Comparison of ENCODE assay signal across 8 cellular contexts in genomic region chr11:77473801-77474508, GRCh38. TPM values are rescaled to one million over a fixed set of nuclear protein-coding genes. Genes with fewer than 3 reads are reported as not detected.
A peak's percentile ranks its signal among the peaks of the same experiment; 100 is the strongest.
DNase-seq lines count a peak whose midpoint lies in the region; ATAC-seq and TF ChIP-seq lines count a peak whose summit lies in the region.

TSS of gene PAK1 (minus strand) at chr11:77474094. CDS start at chr11:77392520, 81,574 bp downstream.

- H3K36me3 ChIP-seq in Karpas-422 (ENCODE audit: insufficient read depth, low read length) = no peaks in the 10 kb centered on the region

- H3K9me2 ChIP-seq in Karpas-422 (replicated peaks; ENCODE audit: insufficient read depth, low read length) = no peaks in the 10 kb centered on the region

- H3K9me3 Mint-ChIP-seq in neural crest cell = no peaks in the 10 kb centered on the region
- no peaks in the 10 kb centered on the region for H3K9me3 Mint-ChIP-seq in stimulated activated naive CD8-positive, alpha-beta T cell treated with anti-CD3 and anti-CD28 coated beads, Interleukin-15, amount 100 ng/mL, for 72 hours

- peak within 1 kb of the TSS; percentile 88 for H3K4me3 Mint-ChIP-seq in neural crest cell
- H3K4me3 Mint-ChIP-seq in stimulated activated naive CD8-positive, alpha-beta T cell treated with anti-CD3 and anti-CD28 coated beads, Interleukin-15, amount 100 ng/mL, for 72 hours = peak within 1 kb of the TSS; percentile 89 to 92

- no peaks in the 10 kb centered on the region for H3K9me3 ChIP-seq in Karpas-422 (ENCODE audit: low read length)

- peak within 1 kb of the TSS; percentile 56 for H3K4me2 ChIP-seq in Karpas-422 (ENCODE audit: low read depth, low read length, poor library complexity, severe bottlenecking)

- ATAC-seq in GM21786 (IDR thresholded peaks at IDR 0.05; ENCODE audit: unreplicated experiment) = peak; percentile 44
- peak; percentile 84 for ATAC-seq in stimulated activated naive CD8-positive, alpha-beta T cell treated with anti-CD3 and anti-CD28 coated beads, Interleukin-15, amount 100 ng/mL, for 72 hours

- peaks cover 29% of the 10 kb centered on the region for H3K27me3 Mint-ChIP-seq in neural crest cell (ENCODE audit: low read depth)
- no peaks in the 10 kb centered on the region for H3K27me3 Mint-ChIP-seq in stimulated activated naive CD8-positive, alpha-beta T cell treated with anti-CD3 and anti-CD28 coated beads, Interleukin-15, amount 100 ng/mL, for 72 hours

- H4K20me1 ChIP-seq in Karpas-422 (ENCODE audit: insufficient read depth, low read depth, low read length) = no peaks in the 10 kb centered on the region

- peaks cover 40% of the 10 kb centered on the region for H3K4me1 Mint-ChIP-seq in neural crest cell
- peaks cover 20% of the 10 kb centered on the region for H3K4me1 Mint-ChIP-seq in stimulated activated naive CD8-positive, alpha-beta T cell treated with anti-CD3 and anti-CD28 coated beads, Interleukin-15, amount 100 ng/mL, for 72 hours

- H3K36me3 Mint-ChIP-seq in neural crest cell (ENCODE audit: low read depth) = no peaks in the 10 kb centered on the region

- CTCF ChIA-PET in RWPE1 (lab: Yijun Ruan, JAX) = interaction anchor here (1.1 to 1.4 kb wide), 2 partner anchors 51 to 75 kb away, joined by 6 read pairs; no protein-coding TSS in a partner anchor

- H3K4me1 ChIP-seq in Karpas-422 (ENCODE audit: low read length) = 0 out of 2 replicates have a peak, but pooled peaks cover 2% of the 10 kb centered on the region

- peak within 1 kb of the TSS; percentile 42 for H3K9ac ChIP-seq in Karpas-422 (ENCODE audit: low read length)

- H3K27ac ChIP-seq in Karpas-422 (ENCODE audit: low read length) (no peak within 1 kb of the TSS), RWPE1 (peak within 1 kb of the TSS; percentile 65)

- H2AFZ ChIP-seq in Karpas-422 (ENCODE audit: low read length) = peak within 1 kb of the TSS; percentile 36

- POLR2A ChIA-PET in RWPE1 (lab: Yijun Ruan, JAX; ENCODE audit: low non-redundant PET) = no interaction called here

- peak within 1 kb of the TSS; percentile 47 for H3K4me3 ChIP-seq in Karpas-422 (ENCODE audit: low read length)
- peak within 1 kb of the TSS; percentile 49 to 62 for H3K4me3 ChIP-seq in foreskin fibroblast (ENCODE audit: low read depth in 1 of 2, low read length in 2 of 2)

- H3K27me3 ChIP-seq in Karpas-422 (ENCODE audit: low read length) = no peaks in the 10 kb centered on the region

- DNase-seq in DMS79 (lab: John Stamatoyannopoulos, UW) (peak; percentile 89), Karpas-422 (peak; percentile 90), RWPE1 (ENCODE audit: low spot score) (peak; percentile 92), activated gamma-delta T cell (lab: John Stamatoyannopoulos, UW) (peak; percentile 88), foreskin fibroblast (peak; percentile 74 to 95), neural crest cell (ENCODE audit: low read depth, low spot score) (peak; percentile 86)
- peak; percentile 79 to 90 for DNase-seq in stimulated activated naive CD8-positive, alpha-beta T cell treated with anti-CD3 and anti-CD28 coated beads, Interleukin-15, amount 100 ng/mL, for 72 hours

- TF ChIP-seq CTCF in RWPE1 (conservative IDR thresholded peaks at IDR 0.05; ENCODE audit: low read depth) = peak; percentile 31; the same call in 1 of the 2 replicates
- peak; percentile 17 for TF ChIP-seq CTCF in foreskin fibroblast (IDR thresholded peaks at IDR 0.05; ENCODE audit: low read depth, low read length)
- TF ChIP-seq CTCF in neural crest cell (conservative IDR thresholded peaks at IDR 0.05) = peak; percentile 50

- H3K79me2 ChIP-seq in Karpas-422 (ENCODE audit: low read length) = no peaks in the 10 kb centered on the region

- peak within 1 kb of the TSS; percentile 90 for H3K27ac Mint-ChIP-seq in neural crest cell (ENCODE audit: unreplicated experiment)
- peak within 1 kb of the TSS; percentile 88 to 90 for H3K27ac Mint-ChIP-seq in stimulated activated naive CD8-positive, alpha-beta T cell treated with anti-CD3 and anti-CD28 coated beads, Interleukin-15, amount 100 ng/mL, for 72 hours

RNA-seq across cellular contexts. Expression of gene PAK1, which starts in this region (rescaled TPM):
- 18.7 and 60.1 TPM in 2 replicates for total RNA-seq in Karpas-422 (2014; rRNA removed; shearing (Covaris generic); ENCODE audit: low replicate concordance)
- total RNA-seq in neural crest cell = 60.5 and 67.7 TPM in 2 replicates
